In the genomic region with DNA sequence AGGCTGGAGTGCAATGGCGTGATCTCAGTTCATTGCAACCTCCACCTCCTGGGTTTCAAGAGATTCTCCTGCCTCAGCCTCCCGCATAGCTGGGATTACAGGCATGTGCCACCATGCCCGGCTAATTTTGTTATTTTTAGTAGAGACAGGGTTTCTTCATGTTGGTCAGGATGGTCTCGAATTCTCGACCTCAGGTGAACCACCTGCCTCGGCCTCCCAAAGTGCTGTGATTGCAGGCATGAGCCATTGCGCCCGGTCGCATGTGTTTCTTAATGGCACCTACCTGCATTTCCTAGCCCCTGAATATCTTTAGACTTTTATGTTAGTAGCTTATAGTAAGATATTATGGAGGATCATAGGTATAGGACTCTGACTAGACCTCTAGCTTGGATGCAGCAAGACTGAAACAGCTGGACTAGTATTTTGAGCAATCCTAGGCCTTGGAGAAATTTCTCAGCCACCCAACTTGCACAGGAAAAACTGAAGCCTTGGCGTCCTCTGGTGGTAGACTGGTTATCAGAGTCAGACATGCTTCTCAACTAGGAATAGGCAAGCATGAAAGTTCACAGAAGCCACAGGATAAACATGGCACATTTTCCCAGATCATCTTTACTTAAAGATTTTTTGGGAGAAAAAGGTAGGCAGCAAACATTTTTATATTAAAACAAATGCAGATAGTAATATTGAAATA, we compare ENCODE assay signal across 1 cellular context.
TF ChIP-seq lines count a peak whose summit lies in the region.

No MANE protein-coding gene starts in this region.

TF ChIP-seq in IMR-90, 13 proteins besides CTCF, POLR2A, EP300 and RAD21:
- TF ChIP-seq CHD1 (IDR thresholded peaks at IDR 0.05; ENCODE audit: low read depth, low read length) (no peak), SMC3 (IDR thresholded peaks at IDR 0.05; ENCODE audit: low read depth, low read length) (peak; percentile 93), CEBPB (IDR thresholded peaks at IDR 0.05; ENCODE audit: low read depth, low read length) (peak; percentile 43; the same call in 1 of the 2 replicates)
